In genomic region chr4:174038481-174038880, GRCh38 we compare ENCODE assay signal across 30 cellular contexts.
"Had no signal": no experiment of that assay in that cellular context is flagged by ENCODE, and none has a peak within 500 bp of the region (broad histone marks: within the 10 kb centered on the region; RNA-seq: fewer than 3 reads in every experiment).

No MANE protein-coding gene starts in this region.

- H3K4me3 ChIP-seq: coronary artery, esophagus squamous epithelium, left ventricle myocardium inferior, lower lobe of right lung, mucosa of descending colon, pancreas, right lobe of liver, suprapubic skin, tibial artery had no signal

- ATAC-seq: left colon; lower lobe of right lung; mucosa of descending colon; natural killer cell treated with Interleukin-12 subunit alpha and Interleukin-12 subunit beta and Interleukin-15 and Interleukin-18, amount 100 ng/mL, for 72 hours; right lobe of liver; stimulated activated naive CD8-positive, alpha-beta T cell treated with anti-CD3 and anti-CD28 coated beads, Interleukin-15, amount 100 ng/mL, for 72 hours had no signal

- H3K27ac ChIP-seq: coronary artery, esophagus squamous epithelium, left ventricle myocardium inferior, lower lobe of right lung, neutrophil, pancreas, right lobe of liver, suprapubic skin, tibial artery had no signal

- H3K9me3 Mint-ChIP-seq: naive B cell; neural crest cell; stimulated activated naive CD8-positive, alpha-beta T cell treated with anti-CD3 and anti-CD28 coated beads, Interleukin-15, amount 100 ng/mL, for 72 hours; type B pancreatic cell had no signal

- H3K4me3 Mint-ChIP-seq: immature natural killer cell; naive B cell; natural killer cell treated with Interleukin-12 subunit alpha and Interleukin-12 subunit beta and Interleukin-15 and Interleukin-18, amount 100 ng/mL, for 72 hours; neural crest cell; stimulated activated naive CD8-positive, alpha-beta T cell treated with anti-CD3 and anti-CD28 coated beads, Interleukin-15, amount 100 ng/mL, for 72 hours; type B pancreatic cell had no signal

- H3K27ac Mint-ChIP-seq: immature natural killer cell; naive B cell; natural killer cell treated with Interleukin-12 subunit alpha and Interleukin-12 subunit beta and Interleukin-15 and Interleukin-18, amount 100 ng/mL, for 72 hours; stimulated activated naive CD8-positive, alpha-beta T cell treated with anti-CD3 and anti-CD28 coated beads, Interleukin-15, amount 100 ng/mL, for 72 hours; type B pancreatic cell had no signal

- H3K4me1 ChIP-seq: esophagus squamous epithelium, left ventricle myocardium inferior, lower lobe of right lung, pancreas, right lobe of liver, tibial artery had no signal

- H3K27me3 Mint-ChIP-seq: naive B cell; natural killer cell treated with Interleukin-12 subunit alpha and Interleukin-12 subunit beta and Interleukin-15 and Interleukin-18, amount 100 ng/mL, for 72 hours; stimulated activated naive CD8-positive, alpha-beta T cell treated with anti-CD3 and anti-CD28 coated beads, Interleukin-15, amount 100 ng/mL, for 72 hours; type B pancreatic cell had no signal

- H3K27me3 ChIP-seq: esophagus squamous epithelium, neutrophil, pancreas, right lobe of liver, suprapubic skin, tibial artery had no signal

- DNase-seq: dermis blood vessel endothelial cell; effector memory CD4-positive, alpha-beta T cell; erythroblast; esophagus squamous epithelium; hypothalamus; immature natural killer cell; islet precursor cell; kidney glomerular epithelial cell; left colon; left ventricle myocardium inferior; lower lobe of right lung; mucosa of descending colon; naive B cell; pancreas; retina; right lobe of liver; small intestine; stimulated activated CD4-positive, alpha-beta T cell treated with anti-CD3 and anti-CD28 coated beads, Interleukin-12 subunit alpha, Interleukin-12 subunit beta, amount 100 ng/mL, for 4 hours; stimulated activated CD4-positive, alpha-beta T cell treated with anti-CD3 and anti-CD28 coated beads, Interleukin-1b, Interleukin-23, amount 100 ng/mL, for 48 hours; stimulated activated CD4-positive, alpha-beta T cell treated with anti-CD3 and anti-CD28 coated beads, Interleukin-4, amount 100 ng/mL, for 1 hour; stimulated activated CD8-positive, alpha-beta memory T cell treated with anti-CD3 and anti-CD28 coated beads, Interleukin-4, amount 100 ng/mL, for 48 hours; stimulated activated naive CD4-positive, alpha-beta T cell; stimulated activated naive CD8-positive, alpha-beta T cell treated with anti-CD3 and anti-CD28 coated beads, Interleukin-15, amount 100 ng/mL, for 72 hours; tibial artery had no signal

- H3K4me1 Mint-ChIP-seq: immature natural killer cell; naive B cell; neural crest cell; stimulated activated naive CD8-positive, alpha-beta T cell treated with anti-CD3 and anti-CD28 coated beads, Interleukin-15, amount 100 ng/mL, for 72 hours had no signal

- H3K36me3 ChIP-seq: esophagus squamous epithelium, left ventricle myocardium inferior, lower lobe of right lung, neutrophil, pancreas, right lobe of liver, suprapubic skin, tibial artery had no signal

- H3K36me3 Mint-ChIP-seq: immature natural killer cell; naive B cell; natural killer cell treated with Interleukin-12 subunit alpha and Interleukin-12 subunit beta and Interleukin-15 and Interleukin-18, amount 100 ng/mL, for 72 hours; type B pancreatic cell had no signal

- H3K9me3 ChIP-seq: esophagus squamous epithelium, left ventricle myocardium inferior, lower lobe of right lung, mucosa of descending colon, neutrophil, pancreas, right lobe of liver, suprapubic skin, tibial artery had no signal
